In the genomic region with DNA sequence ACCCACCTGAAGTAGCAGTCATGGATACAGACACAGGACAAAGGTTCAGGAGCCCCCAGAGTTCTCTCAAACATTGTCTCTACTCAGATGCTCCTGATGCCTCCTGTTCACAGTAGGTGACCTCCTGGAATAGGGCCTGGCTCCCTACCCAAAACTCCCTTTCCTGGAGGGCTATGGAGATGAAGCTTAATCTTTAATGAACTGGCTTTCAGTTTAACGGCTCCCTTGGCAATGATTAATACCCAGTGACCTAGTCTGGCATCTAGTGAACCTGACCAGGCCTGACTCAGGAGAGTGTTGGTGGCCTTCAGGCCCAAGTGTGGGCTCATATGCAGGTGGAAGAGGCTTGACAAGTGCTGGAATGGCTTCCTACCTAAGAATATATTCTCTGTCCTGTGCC, we compare ENCODE assay signal across 27 cellular contexts.
DNase-seq lines count a peak whose midpoint lies in the region; ATAC-seq, FAIRE-seq and TF ChIP-seq lines count a peak whose summit lies in the region.
"Had no signal": no experiment of that assay in that cellular context is flagged by ENCODE, and none has a peak within 500 bp of the region (broad histone marks: within the 10 kb centered on the region; RNA-seq: fewer than 3 reads in every experiment).

No MANE protein-coding gene starts in this region.

- DNase-seq in cardiac septum (ENCODE audit: low spot score) = peak; percentile 26
- DNase-seq in right atrium auricular region (ENCODE audit: low spot score) = no peak
- DNase-seq in kidney = no peak
- DNase-seq in renal cortical epithelial cell (ENCODE audit: low read depth) = peak; percentile 88
- no peak for DNase-seq in NCI-H345 (lab: John Stamatoyannopoulos, UW)
- DNase-seq: activated CD8-positive, alpha-beta T cell treated with anti-CD3 and anti-CD28 coated beads for 36 hours; CD4-positive, CD25-positive, alpha-beta regulatory T cell; effector memory CD8-positive, alpha-beta T cell; erythroblast; H7; heart right ventricle; left cardiac atrium; naive B cell; NCI-H510A treated with DMSO at 0.1 percent for 48 hours; NK-92 treated with Interleukin-12 subunit alpha and Interleukin-12 subunit beta, amount 100 ng/mL, for 24 hours; PC-9; Right ventricle myocardium superior; stomach; T-helper 2 cell; thyroid gland had no signal

- no peaks in the 10 kb centered on the region for H3K9me3 ChIP-seq in right atrium auricular region
- no peaks in the 10 kb centered on the region for H3K9me3 ChIP-seq in kidney (ENCODE audit: control insufficient read depth in 1 of 2, low read length in 2 of 2)
- H3K9me3 ChIP-seq: heart right ventricle, stomach, thyroid gland, vagina had no signal

- no peaks in the 10 kb centered on the region for H3K4me1 ChIP-seq in right atrium auricular region
- peaks cover 48 to 49% of the 10 kb centered on the region in 2 donors for H3K4me1 ChIP-seq in kidney (ENCODE audit: control insufficient read depth in 1 of 2, insufficient read depth in 1 of 2, low read depth in 1 of 2, low read length in 2 of 2)
- H3K4me1 ChIP-seq: thyroid gland, vagina had no signal

- no peak overlapping the region for H3K9ac ChIP-seq in kidney (ENCODE audit: low read length in 2 of 2)

- no peaks in the 10 kb centered on the region for H3K36me3 ChIP-seq in right atrium auricular region
- no peaks in the 10 kb centered on the region for H3K36me3 ChIP-seq in kidney (ENCODE audit: control insufficient read depth in 1 of 2, insufficient read depth in 2 of 2, low read length in 2 of 2)
- H3K36me3 ChIP-seq: heart right ventricle, stomach, thyroid gland, vagina had no signal

- H3K27me3 ChIP-seq in right atrium auricular region = no peaks in the 10 kb centered on the region
- H3K27me3 ChIP-seq: thyroid gland, vagina had no signal

- H3K4me3 ChIP-seq in right atrium auricular region (no peak overlapping the region), kidney (ENCODE audit: low read length in 2 of 2) (peak overlapping the region; percentile 23 to 37)
- H3K4me3 ChIP-seq: coronary artery, heart right ventricle, PC-9, skin epidermis, stomach, thyroid gland, vagina had no signal

- intact Hi-C loops in cardiac septum (cut with DNase I) (loop anchor here (5.0 kb wide), 2 partner anchors 110 to 325 kb away; no protein-coding TSS in a partner anchor), kidney (cut with DNase I) (no loop called here)

- ATAC-seq in HG02759 (IDR thresholded peaks at IDR 0.05; ENCODE audit: unreplicated experiment) (peak; percentile 30), GM18858 (IDR thresholded peaks at IDR 0.05; ENCODE audit: unreplicated experiment) (no peak), GM21515 (IDR thresholded peaks at IDR 0.05; ENCODE audit: unreplicated experiment) (no peak)
- ATAC-seq: activated CD8-positive, alpha-beta T cell treated with anti-CD3 and anti-CD28 coated beads for 36 hours; effector memory CD8-positive, alpha-beta T cell; left cardiac atrium had no signal

- peak; percentile 58 for FAIRE-seq in kidney (lab: Jason Lieb, UNC)

- TF ChIP-seq CTCF in right atrium auricular region (IDR thresholded peaks at IDR 0.05) (no peak), kidney (IDR thresholded peaks at IDR 0.05; ENCODE audit: borderline replicate concordance, extremely low read depth, insufficient read depth) (no peak)

- no peak overlapping the region for H3K27ac ChIP-seq in right atrium auricular region
- H3K27ac ChIP-seq in kidney (ENCODE audit: low read depth in 2 of 2, low read length in 2 of 2) = peak overlapping the region; percentile 49 to 84
- H3K27ac ChIP-seq: 22Rv1, coronary artery, heart right ventricle, PC-9, skin epidermis, stomach, thyroid gland, vagina had no signal

Comparison
In these comparisons a context has a peak if more than half of its experiments do, and no peak if none do; other contexts are left out.
1. DNase-seq: peak in cardiac septum (single experiment) and renal cortical epithelial cell (single experiment); none in right atrium auricular region (single experiment), kidney (single experiment) and NCI-H345 (single experiment).
2. H3K27ac ChIP-seq: peak in kidney (2 of 2); none in right atrium auricular region (0 of 2).
3. H3K4me3 ChIP-seq: peak in kidney (2 of 2); none in right atrium auricular region (0 of 2).